Comparison of ENCODE assay signal across 1 cellular context in genomic region chr12:79424109-79424721, GRCh38.
TF ChIP-seq lines count a peak whose summit lies in the region.

No MANE protein-coding gene starts in this region.

TF ChIP-seq in HepG2, 621 proteins besides CTCF, POLR2A, EP300 and RAD21 (continued from another document and continues in another):
- TF ChIP-seq AHDC1 (CRISPR knock-in tag; IDR thresholded peaks at IDR 0.05; ENCODE audit: borderline replicate concordance): peak; percentile 71; the same call in 1 of the 2 replicates
- TF ChIP-seq ZNF441 (CRISPR knock-in tag; IDR thresholded peaks at IDR 0.05; ENCODE audit: borderline replicate concordance): no peak
- TF ChIP-seq CEBPG (CRISPR knock-in tag; IDR thresholded peaks at IDR 0.05): peak; percentile 3; the same call in 1 of the 2 replicates
- peak; percentile 36; the same call in 1 of the 2 replicates for TF ChIP-seq ZNF609 (CRISPR knock-in tag; IDR thresholded peaks at IDR 0.05; ENCODE audit: borderline replicate concordance)
- TF ChIP-seq FOXK1 (CRISPR knock-in tag; IDR thresholded peaks at IDR 0.05; ENCODE audit: borderline replicate concordance, low read depth): peak; percentile 67; the same call in 1 of the 2 replicates
- no peak for TF ChIP-seq HBP1 (CRISPR knock-in tag; IDR thresholded peaks at IDR 0.05; ENCODE audit: low read depth)
- peak; percentile 57 for TF ChIP-seq CREB1 (IDR thresholded peaks at IDR 0.05)
- TF ChIP-seq CREB1 (CRISPR knock-in tag; IDR thresholded peaks at IDR 0.05): peak; percentile 55; the same call in 1 of the 2 replicates
- TF ChIP-seq ZBTB2 (CRISPR knock-in tag; IDR thresholded peaks at IDR 0.05; ENCODE audit: low read depth): no peak
- peak; percentile 18; the same call in 1 of the 2 replicates for TF ChIP-seq SMARCC2 (IDR thresholded peaks at IDR 0.05)
- peak; percentile 48; the same call in 1 of the 2 replicates for TF ChIP-seq SOX13 (IDR thresholded peaks at IDR 0.05)
- TF ChIP-seq SOX13 (CRISPR knock-in tag; conservative IDR thresholded peaks at IDR 0.05 in 1 of 2, IDR thresholded peaks at IDR 0.05 in 1 of 2): peak in 1 of 2 experiments; percentile 91; a peak in 2 of 4 replicates
- TF ChIP-seq PAF1 (CRISPR knock-in tag; IDR thresholded peaks at IDR 0.05): no peak
- TF ChIP-seq MEF2D (CRISPR knock-in tag; IDR thresholded peaks at IDR 0.05): peak; percentile 27; the same call in 1 of the 2 replicates
- TF ChIP-seq THAP11 (CRISPR knock-in tag; IDR thresholded peaks at IDR 0.05): 0 out of 2 replicates have a peak, but pooled peaks have one; percentile 39
- TF ChIP-seq KLF13 (CRISPR knock-in tag; IDR thresholded peaks at IDR 0.05): no peak
- TF ChIP-seq CEBPZ (IDR thresholded peaks at IDR 0.05; ENCODE audit: low read length): no peak
- TF ChIP-seq ATF6 (CRISPR knock-in tag; conservative IDR thresholded peaks at IDR 0.05): no peak
- no peak for TF ChIP-seq MYNN (CRISPR knock-in tag; IDR thresholded peaks at IDR 0.05; ENCODE audit: low read depth)
- peak; percentile 82 for TF ChIP-seq NCOA2 (CRISPR knock-in tag; IDR thresholded peaks at IDR 0.05)
- TF ChIP-seq SMARCE1 (IDR thresholded peaks at IDR 0.05; ENCODE audit: borderline replicate concordance): 0 out of 2 replicates have a peak, but pooled peaks have one; percentile 3
- TF ChIP-seq FOSL2 (CRISPR knock-in tag; IDR thresholded peaks at IDR 0.05): peak; percentile 85
- TF ChIP-seq ARNTL (CRISPR knock-in tag; IDR thresholded peaks at IDR 0.05): no peak
- peak; percentile 52; the same call in 1 of the 2 replicates for TF ChIP-seq MAFF (IDR thresholded peaks at IDR 0.05; ENCODE audit: low read depth, low read length)
- no peak for TF ChIP-seq FOXM1 (CRISPR knock-in tag; IDR thresholded peaks at IDR 0.05)
- no peak for TF ChIP-seq HES4 (CRISPR knock-in tag; IDR thresholded peaks at IDR 0.05; ENCODE audit: borderline replicate concordance)
- TF ChIP-seq PITX1 (CRISPR knock-in tag; IDR thresholded peaks at IDR 0.05): peak; percentile 24; the same call in 1 of the 2 replicates
- TF ChIP-seq ATRX (CRISPR knock-in tag; IDR thresholded peaks at IDR 0.05; ENCODE audit: borderline replicate concordance): no peak
- peak; percentile 54; the same call in 1 of the 2 replicates for TF ChIP-seq MBD4 (IDR thresholded peaks at IDR 0.05; ENCODE audit: borderline replicate concordance, low read length)
- TF ChIP-seq FOXA1 (IDR thresholded peaks at IDR 0.05): peak; percentile 87
- no peak for TF ChIP-seq FOXA1 (CRISPR knock-in tag; IDR thresholded peaks at IDR 0.05)
- peak; percentile 88 for TF ChIP-seq ARID3A (IDR thresholded peaks at IDR 0.05; ENCODE audit: low read depth, low read length)
- TF ChIP-seq REPIN1 (CRISPR knock-in tag; IDR thresholded peaks at IDR 0.05; ENCODE audit: borderline replicate concordance, low read depth): no peak
- TF ChIP-seq BCL6 (CRISPR knock-in tag; IDR thresholded peaks at IDR 0.05): peak; percentile 85
- peak; percentile 41; the same call in 1 of the 2 replicates for TF ChIP-seq CREM (IDR thresholded peaks at IDR 0.05)
- TF ChIP-seq CREM (CRISPR knock-in tag; IDR thresholded peaks at IDR 0.05): no peak
- no peak for TF ChIP-seq LBX2 (CRISPR knock-in tag; IDR thresholded peaks at IDR 0.05; ENCODE audit: borderline replicate concordance)
- 0 out of 2 replicates have a peak, but pooled peaks have one; percentile 26 for TF ChIP-seq IRF2 (CRISPR knock-in tag; IDR thresholded peaks at IDR 0.05)
